ENCODE assay signal across 8 cellular contexts in the genomic region with DNA sequence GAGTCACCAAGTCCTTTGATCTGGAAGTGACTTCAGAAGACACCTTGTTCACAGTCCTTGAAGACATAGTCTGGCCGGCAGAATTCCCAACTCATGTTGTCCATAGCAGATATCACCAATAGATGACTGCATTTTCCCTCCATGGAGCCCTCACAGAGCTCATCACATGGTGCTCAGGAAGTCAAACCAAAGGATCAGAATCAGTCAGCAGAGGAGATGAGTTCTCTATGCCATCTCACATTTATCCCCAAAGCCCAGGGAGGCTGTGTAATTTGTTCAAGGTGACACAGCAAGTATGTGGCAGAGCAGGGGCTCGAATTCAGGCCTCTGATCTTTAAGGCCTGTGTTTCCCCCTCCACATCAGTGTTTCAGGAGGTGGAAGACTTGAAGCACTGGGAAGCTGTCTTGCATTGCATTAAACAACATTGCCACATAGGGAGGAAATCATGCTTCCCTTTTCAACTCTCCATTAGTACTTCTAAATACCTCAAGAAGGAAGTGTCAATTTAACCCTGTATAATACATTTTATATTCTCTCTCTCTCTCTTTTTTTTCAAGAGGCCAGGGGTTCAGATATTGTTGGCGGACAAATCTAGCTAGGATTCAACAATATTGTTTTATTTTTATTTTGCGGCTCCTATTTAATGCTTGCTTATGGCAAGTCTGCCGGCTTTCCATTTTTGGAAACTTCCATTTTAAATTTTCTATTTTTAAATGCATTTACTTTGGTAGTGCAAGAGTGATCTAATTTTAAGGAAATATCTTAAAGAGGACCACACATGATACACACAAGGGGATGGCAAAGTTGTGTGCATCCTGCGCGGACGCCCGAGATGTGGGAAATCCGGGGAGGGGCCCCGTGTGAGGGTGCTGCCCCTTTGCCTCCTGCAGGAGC.
DNase-seq lines count a peak whose midpoint lies in the region; ATAC-seq and TF ChIP-seq lines count a peak whose summit lies in the region.
"Not testable (repeated sequence)": the region's sequence is repeated elsewhere in the genome, so short reads cannot be mapped to it uniquely, and the experiment has no call there.

No MANE protein-coding gene starts in this region.

- CTCF ChIA-PET in T-cell (lab: Charles Lee) = not testable (repeated sequence)

- POLR2A ChIA-PET in T-cell (lab: Charles Lee); activated naive CD8-positive, alpha-beta T cell treated with anti-CD3 and anti-CD28 coated beads, Interleukin-2, amount 10 ng/mL, durations not matched to agents 7 days and 5 days (lab: Charles Lee): not testable (repeated sequence)

- not testable (repeated sequence) for H3K27me3 Mint-ChIP-seq in HFFc6 (ENCODE audit: insufficient read depth); stimulated activated memory B cell treated with anti-CD40 and anti-IgM and Interleukin-4, amounts not matched to agents 10 μg/mL and 1 μg/mL and 100 μg/mL, for 72 hours
- H3K27me3 Mint-ChIP-seq in T-cell = peaks cover 5 to 16% of the 10 kb centered on the region in 2 donors
- peaks cover 15% of the 10 kb centered on the region for H3K27me3 Mint-ChIP-seq in activated naive CD8-positive, alpha-beta T cell treated with anti-CD3 and anti-CD28 coated beads, Interleukin-2, amount 10 ng/mL, durations not matched to agents 7 days and 5 days

- not testable (repeated sequence) for H3K36me3 Mint-ChIP-seq in HFFc6 (ENCODE audit: low read depth); T-cell; activated naive CD8-positive, alpha-beta T cell treated with anti-CD3 and anti-CD28 coated beads, Interleukin-2, amount 10 ng/mL, durations not matched to agents 7 days and 5 days; stimulated activated memory B cell treated with anti-CD40 and anti-IgM and Interleukin-4, amounts not matched to agents 10 μg/mL and 1 μg/mL and 100 μg/mL, for 72 hours

- not testable (repeated sequence) for TF ChIP-seq CTCF in HFFc6 (IDR thresholded peaks at IDR 0.05)

- ATAC-seq in T-cell (replicated peaks in 1 of 4) = peak in 3 of 4 experiments; percentile 38 to 53 (median 39)
- peak; percentile 17 for ATAC-seq in activated naive CD8-positive, alpha-beta T cell treated with anti-CD3 and anti-CD28 coated beads, Interleukin-2, amount 10 ng/mL, durations not matched to agents 7 days and 5 days (ENCODE audit: low read depth)
- ATAC-seq in Right ventricle myocardium inferior = peak; percentile 59
- peak; percentile 4 for ATAC-seq in stimulated activated memory B cell treated with anti-CD40 and anti-IgM and Interleukin-4, amounts not matched to agents 10 μg/mL and 1 μg/mL and 100 μg/mL, for 72 hours

- H3K27me3 ChIP-seq in BLaER1 treated with 17β-estradiol and CSF1 and Interleukin-3, amounts not matched to agents 10 nM and 100 nM = not testable (repeated sequence)

- H3K4me3 Mint-ChIP-seq in HFFc6 = peak overlapping the region; percentile 22; the same call in 1 of the 2 replicates
- not testable (repeated sequence) for H3K4me3 Mint-ChIP-seq in T-cell; activated naive CD8-positive, alpha-beta T cell treated with anti-CD3 and anti-CD28 coated beads, Interleukin-2, amount 10 ng/mL, durations not matched to agents 7 days and 5 days; stimulated activated memory B cell treated with anti-CD40 and anti-IgM and Interleukin-4, amounts not matched to agents 10 μg/mL and 1 μg/mL and 100 μg/mL, for 72 hours

- not testable (repeated sequence) for H3K4me1 Mint-ChIP-seq in HFFc6 (ENCODE audit: low read depth); T-cell; activated naive CD8-positive, alpha-beta T cell treated with anti-CD3 and anti-CD28 coated beads, Interleukin-2, amount 10 ng/mL, durations not matched to agents 7 days and 5 days; stimulated activated memory B cell treated with anti-CD40 and anti-IgM and Interleukin-4, amounts not matched to agents 10 μg/mL and 1 μg/mL and 100 μg/mL, for 72 hours

- H3K27ac ChIP-seq in BLaER1 treated with 17β-estradiol and CSF1 and Interleukin-3, amounts not matched to agents 10 nM and 100 nM = peak overlapping the region in 9 of 11 experiments; percentile 52 to 80 (median 64); a peak in 15 of 22 replicates

- intact Hi-C loops in Right ventricle myocardium inferior (cut with DNase I) = not testable (repeated sequence)

- H3K9me3 Mint-ChIP-seq in HFFc6; T-cell; activated naive CD8-positive, alpha-beta T cell treated with anti-CD3 and anti-CD28 coated beads, Interleukin-2, amount 10 ng/mL, durations not matched to agents 7 days and 5 days; stimulated activated memory B cell treated with anti-CD40 and anti-IgM and Interleukin-4, amounts not matched to agents 10 μg/mL and 1 μg/mL and 100 μg/mL, for 72 hours: not testable (repeated sequence)

- peak overlapping the region in 6 of 11 experiments; percentile 35 to 63 (median 52); a peak in 9 of 22 replicates for H3K9ac ChIP-seq in BLaER1 treated with 17β-estradiol and CSF1 and Interleukin-3, amounts not matched to agents 10 nM and 100 nM

- not testable (repeated sequence) for H3K9me3 ChIP-seq in BLaER1 treated with 17β-estradiol and CSF1 and Interleukin-3, amounts not matched to agents 10 nM and 100 nM (replicated peaks in 1 of 11)

- peak overlapping the region in 10 of 11 experiments; percentile 54 to 82 (median 68); a peak in 21 of 22 replicates for H3K4me2 ChIP-seq in BLaER1 treated with 17β-estradiol and CSF1 and Interleukin-3, amounts not matched to agents 10 nM and 100 nM

- H4K20me1 ChIP-seq in BLaER1 treated with 17β-estradiol and CSF1 and Interleukin-3, amounts not matched to agents 10 nM and 100 nM = not testable (repeated sequence)

- peaks cover 0 to 23% (median 7%) of the 10 kb centered on the region in 10 experiments; a peak in 16 of 20 replicates for H3K4me1 ChIP-seq in BLaER1 treated with 17β-estradiol and CSF1 and Interleukin-3, amounts not matched to agents 10 nM and 100 nM

- H3K36me3 ChIP-seq in BLaER1 treated with 17β-estradiol and CSF1 and Interleukin-3, amounts not matched to agents 10 nM and 100 nM = not testable (repeated sequence)

- H3K4me3 ChIP-seq in BLaER1 treated with 17β-estradiol and CSF1 and Interleukin-3, amounts not matched to agents 10 nM and 100 nM = peak overlapping the region in 1 of 10 experiments; percentile 36; a peak in 1 of 20 replicates

- not testable (repeated sequence) for DNase-seq in HFFc6; T-cell; activated naive CD8-positive, alpha-beta T cell treated with anti-CD3 and anti-CD28 coated beads, Interleukin-2, amount 10 ng/mL, durations not matched to agents 7 days and 5 days; Right ventricle myocardium inferior (ENCODE audit: missing footprints)
- DNase-seq in NOMO-1 treated with DMSO at 0.1 percent for 48 hours (lab: John Stamatoyannopoulos, UW; ENCODE audit: unreplicated experiment) (peak; percentile 65), medulla oblongata (ENCODE audit: extremely low spot score) (peak; percentile 51)

- not testable (repeated sequence) for H3K27ac Mint-ChIP-seq in HFFc6; T-cell; activated naive CD8-positive, alpha-beta T cell treated with anti-CD3 and anti-CD28 coated beads, Interleukin-2, amount 10 ng/mL, durations not matched to agents 7 days and 5 days; stimulated activated memory B cell treated with anti-CD40 and anti-IgM and Interleukin-4, amounts not matched to agents 10 μg/mL and 1 μg/mL and 100 μg/mL, for 72 hours

Comparison
In these comparisons a context has a peak if more than half of its experiments do, and no peak if none do; other contexts are left out.
1. ATAC-seq: peak in every context shown above with its lines; median percentile 59 in Right ventricle myocardium inferior; 39 in T-cell; 17 in activated naive CD8-positive, alpha-beta T cell treated with anti-CD3 and anti-CD28 coated beads, Interleukin-2, amount 10 ng/mL, durations not matched to agents 7 days and 5 days; 4 in stimulated activated memory B cell treated with anti-CD40 and anti-IgM and Interleukin-4, amounts not matched to agents 10 μg/mL and 1 μg/mL and 100 μg/mL, for 72 hours.